9 cellular contexts compared by ENCODE assay signal in the genomic region with DNA sequence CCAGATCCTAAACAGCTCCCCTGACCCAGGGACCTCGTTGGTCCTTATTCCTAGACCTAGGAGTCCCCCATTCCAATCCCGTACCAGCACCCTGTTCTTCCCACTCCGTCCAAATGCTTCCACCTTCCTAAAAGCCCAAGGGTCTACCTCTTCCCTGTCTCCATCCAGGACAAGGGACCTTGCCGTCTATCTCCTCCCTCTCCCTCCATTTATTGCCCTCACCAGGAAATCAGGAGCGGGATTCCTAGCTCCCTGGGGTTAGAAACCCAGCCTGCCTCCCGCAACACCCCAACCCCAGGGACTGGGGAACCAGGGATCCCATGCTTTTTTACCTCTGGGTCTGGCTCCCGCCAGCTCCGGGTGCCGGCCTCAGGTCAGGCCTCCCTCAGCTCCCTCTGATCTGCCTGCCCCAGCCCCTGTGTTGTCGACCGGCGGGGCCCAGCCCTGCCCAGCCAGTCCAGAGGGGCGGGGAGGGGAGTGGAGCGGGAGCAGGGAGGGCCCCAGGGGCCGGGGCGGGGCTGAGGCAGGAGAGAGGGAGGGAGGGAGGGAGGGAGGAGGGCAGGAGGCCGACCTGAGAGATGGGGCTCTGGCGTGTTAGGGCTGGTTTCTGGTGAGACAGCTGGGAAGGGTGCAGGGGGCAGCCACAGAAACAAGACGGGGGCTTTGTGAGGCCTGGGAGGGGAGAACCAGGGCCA. TPM values are rescaled to one million over a fixed set of nuclear protein-coding genes. Genes with fewer than 3 reads are reported as not detected.
A peak's percentile ranks its signal among the peaks of the same experiment; 100 is the strongest.
DNase-seq lines count a peak whose midpoint lies in the region; ATAC-seq and TF ChIP-seq lines count a peak whose summit lies in the region.
"Had no signal": no experiment of that assay in that cellular context is flagged by ENCODE, and none has a peak within 500 bp of the region (broad histone marks: within the 10 kb centered on the region; RNA-seq: fewer than 3 reads in every experiment).

A gene with protein sequence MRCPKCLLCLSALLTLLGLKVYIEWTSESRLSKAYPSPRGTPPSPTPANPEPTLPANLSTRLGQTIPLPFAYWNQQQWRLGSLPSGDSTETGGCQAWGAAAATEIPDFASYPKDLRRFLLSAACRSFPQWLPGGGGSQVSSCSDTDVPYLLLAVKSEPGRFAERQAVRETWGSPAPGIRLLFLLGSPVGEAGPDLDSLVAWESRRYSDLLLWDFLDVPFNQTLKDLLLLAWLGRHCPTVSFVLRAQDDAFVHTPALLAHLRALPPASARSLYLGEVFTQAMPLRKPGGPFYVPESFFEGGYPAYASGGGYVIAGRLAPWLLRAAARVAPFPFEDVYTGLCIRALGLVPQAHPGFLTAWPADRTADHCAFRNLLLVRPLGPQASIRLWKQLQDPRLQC (minus strand): TSS at position 423 of the 695 bp plus-strand sequence. CDS start 596 bp downstream, outside the sequence.

- 9% methylated on average over 6 of the region's 19 CpGs; no CpG with 5 or more reads in 1 of the 2 donors for WGBS in gastroesophageal sphincter (ENCODE audit: low coverage in 1 of 2), 2 donors

- DNase-seq in NCI-H1417 (lab: John Stamatoyannopoulos, UW) (peak; percentile 72 to 89 (median 73)), NCI-H1417 treated with DMSO at 0.1 percent for 48 hours (lab: John Stamatoyannopoulos, UW) (no peak), NOMO-1 treated with DMSO at 0.1 percent for 48 hours (lab: John Stamatoyannopoulos, UW; ENCODE audit: unreplicated experiment) (peak; percentile 84), osteoblast (ENCODE audit: insufficient read length, low spot score, missing footprints) (peak; percentile 86), uterus (peak; percentile 79 to 84)
- DNase-seq in activated naive CD4-positive, alpha-beta T cell treated with Interleukin-2 at 50 U/mL for 16 hours: peak; percentile 46

- peak within 1 kb of the TSS; percentile 37 to 57 for H3K4me3 ChIP-seq in gastroesophageal sphincter
- H3K4me3 ChIP-seq in osteoblast (ENCODE audit: insufficient read depth, low read length): peak within 1 kb of the TSS; percentile 42
- peak within 1 kb of the TSS; percentile 42 to 44 for H3K4me3 ChIP-seq in uterus

- peaks cover 0 to 65% of the 10 kb centered on the region in 2 donors for H3K36me3 ChIP-seq in gastroesophageal sphincter
- H3K36me3 ChIP-seq in osteoblast (ENCODE audit: insufficient read depth, low read length): peaks cover 12% of the 10 kb centered on the region
- no peaks in the 10 kb centered on the region for H3K36me3 ChIP-seq in uterus

- peak; percentile 94 for ATAC-seq in gastroesophageal sphincter
- no peak for ATAC-seq in GM18519 (IDR thresholded peaks at IDR 0.05; ENCODE audit: low FRiP score, unreplicated experiment)

- H3K4me1 ChIP-seq in gastroesophageal sphincter (peaks cover 0 to 40% (median 20%) of the 10 kb centered on the region in 3 donors), osteoblast (ENCODE audit: insufficient read depth, low read length) (peaks cover 4% of the 10 kb centered on the region), uterus (peaks cover 4 to 9% of the 10 kb centered on the region in 2 donors)

- no peak within 1 kb of the TSS for H2AFZ ChIP-seq in osteoblast (ENCODE audit: low read length)

- H3K9me3 ChIP-seq in gastroesophageal sphincter: no peaks in the 10 kb centered on the region
- H3K9me3 ChIP-seq in osteoblast (ENCODE audit: low read depth, low read length): no peaks in the 10 kb centered on the region
- no peaks in the 10 kb centered on the region for H3K9me3 ChIP-seq in uterus

- H3K4me2 ChIP-seq in osteoblast (ENCODE audit: insufficient read depth, low read length): peak within 1 kb of the TSS; percentile 55

- TF ChIP-seq EP300 in gastroesophageal sphincter (IDR thresholded peaks at IDR 0.05): no peak

- TF ChIP-seq CTCF in gastroesophageal sphincter (IDR thresholded peaks at IDR 0.05): no peak
- no peak for TF ChIP-seq CTCF in osteoblast (IDR thresholded peaks at IDR 0.05; ENCODE audit: extremely low read depth, low read depth, low read length)
- no peak for TF ChIP-seq CTCF in uterus (IDR thresholded peaks at IDR 0.05)

- TF ChIP-seq POLR2A in gastroesophageal sphincter (IDR thresholded peaks at IDR 0.05): peak in 1 of 2 donors; percentile 27
- TF ChIP-seq POLR2A in uterus (IDR thresholded peaks at IDR 0.05): peak in 1 of 2 donors; percentile 44

- H3K27me3 ChIP-seq in gastroesophageal sphincter (no peaks in the 10 kb centered on the region), osteoblast (ENCODE audit: insufficient read depth, low read length) (no peaks in the 10 kb centered on the region), uterus (no peaks in the 10 kb centered on the region)

- intact Hi-C loops in uterus (cut with DNase I; ENCODE audit: low total_unique reads): no loop called here

- H3K27ac ChIP-seq in gastroesophageal sphincter: peak within 1 kb of the TSS; percentile 44 to 88 (median 85)
- H3K27ac ChIP-seq in osteoblast (ENCODE audit: low read depth, low read length): no peak within 1 kb of the TSS
- peak within 1 kb of the TSS; percentile 86 to 87 for H3K27ac ChIP-seq in uterus
- H3K27ac ChIP-seq: 22Rv1 had no signal

- H3K79me2 ChIP-seq in osteoblast (ENCODE audit: insufficient read depth, low read length): no peaks in the 10 kb centered on the region

- H4K20me1 ChIP-seq in osteoblast (ENCODE audit: insufficient read depth, low read length): peaks cover 7% of the 10 kb centered on the region

RNA-seq across cellular contexts. Expression of the gene that starts here (rescaled TPM):
- total RNA-seq in gastroesophageal sphincter (1 to 10 TPM; 1.9 to 6.1 (median 2.7) TPM), osteoblast (0.59 and 0.72 TPM in 2 replicates), uterus (10 to 100 TPM in 1 of 4 donors, 1 to 10 TPM in 1, under 1 TPM in 1, not detected in 1; 0.83 to 14.1 (median 3.4) TPM)

Comparison
In these comparisons a context has a peak if more than half of its experiments do, and no peak if none do; other contexts are left out.
1. Peak in DNase-seq, H3K4me3 ChIP-seq and H3K4me2 ChIP-seq in osteoblast; RNA of the gene not detected or under 1 TPM.